20 cellular contexts compared by ENCODE assay signal in the genomic region with DNA sequence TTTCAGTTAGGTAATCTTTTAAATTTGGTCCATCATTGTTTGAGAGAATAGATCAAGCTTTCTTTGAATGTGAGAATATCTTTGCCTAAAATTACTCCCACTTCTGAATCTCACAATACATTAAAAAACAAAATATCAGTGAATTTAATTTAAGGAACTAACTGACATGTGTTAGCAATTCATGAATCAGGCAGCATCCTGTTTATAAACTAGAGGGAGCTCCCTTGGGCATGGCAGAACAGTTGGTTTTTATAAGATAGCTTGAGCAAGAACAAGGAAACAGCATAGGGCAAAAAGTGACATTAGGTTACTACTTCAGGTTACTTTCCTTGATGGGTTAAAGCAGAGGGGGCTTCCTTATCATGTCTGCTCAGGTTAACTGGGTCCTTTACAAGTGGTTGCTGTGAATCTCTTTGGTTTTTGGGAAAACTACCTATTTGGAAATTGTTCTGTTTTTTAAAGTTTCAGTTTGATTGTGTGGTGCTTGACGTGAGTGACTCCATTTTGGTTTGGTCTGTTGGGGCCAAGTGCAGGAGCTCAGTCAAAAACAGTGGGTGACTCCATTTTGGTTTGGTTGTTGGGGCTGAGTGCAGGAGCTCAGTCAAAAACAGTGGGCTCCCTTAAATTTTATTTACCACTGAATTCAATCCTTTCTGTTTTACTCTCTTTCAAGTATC.
"Had no signal": no experiment of that assay in that cellular context is flagged by ENCODE, and none has a peak within 500 bp of the region (broad histone marks: within the 10 kb centered on the region; RNA-seq: fewer than 3 reads in every experiment).

No MANE protein-coding gene starts in this region.

- H3K4me3 ChIP-seq: dorsolateral prefrontal cortex, tibial artery, vagina had no signal

- DNase-seq: activated CD4-positive, alpha-beta memory T cell treated with anti-CD3 and anti-CD28 coated beads, Interleukin-2, amount 10 ng/mL, durations not matched to agents 7 days and 5 days; activated CD4-positive, alpha-beta T cell treated with anti-CD3 and anti-CD28 coated beads for 48 hours; activated CD4-positive, CD25-positive, alpha-beta regulatory T cell; activated naive CD4-positive, alpha-beta T cell treated with anti-CD3 and anti-CD28 coated beads for 36 hours; activated T-cell treated with anti-CD3 and anti-CD28 coated beads, Interleukin-2, amount 50 U/mL, for 1 hour; anterior cingulate cortex; caudate nucleus; dorsolateral prefrontal cortex; endodermal cell; immature natural killer cell; left ventricle myocardium superior; occipital lobe; retina; stimulated activated CD4-positive, alpha-beta T cell treated with anti-CD3 and anti-CD28 coated beads, Interleukin-12 subunit alpha, Interleukin-12 subunit beta, amount 100 ng/mL, for 4 hours; stimulated activated CD4-positive, alpha-beta T cell treated with anti-CD3 and anti-CD28 coated beads, Interleukin-2, amount 100 ng/mL, for 24 hours; stimulated activated naive CD8-positive, alpha-beta T cell treated with anti-CD3 and anti-CD28 coated beads, Interleukin-15, Interleukin-2, amounts not matched to agents 100 U/mL and 50 U/mL, for 24 hours; substantia nigra; tibial artery had no signal

- H3K4me1 ChIP-seq: tibial artery, vagina had no signal

- ATAC-seq: left ventricle myocardium superior; stimulated activated naive CD8-positive, alpha-beta T cell treated with anti-CD3 and anti-CD28 coated beads, Interleukin-15, Interleukin-2, amounts not matched to agents 100 U/mL and 50 U/mL, for 24 hours had no signal

- H3K36me3 ChIP-seq: tibial artery, vagina had no signal

- H3K9me3 ChIP-seq: tibial artery, vagina had no signal

- H3K27me3 ChIP-seq: dorsolateral prefrontal cortex, tibial artery, vagina had no signal

- H3K27ac ChIP-seq: dorsolateral prefrontal cortex, epithelial cell of prostate, tibial artery, vagina had no signal
